In genomic region chr5:138155977-138156376, GRCh38 we compare ENCODE assay signal across 1 cellular context. TPM values are rescaled to one million over a fixed set of nuclear protein-coding genes. Genes with fewer than 3 reads are reported as not detected.
"Had no signal": no experiment of that assay in that cellular context is flagged by ENCODE, and none has a peak within 500 bp of the region (broad histone marks: within the 10 kb centered on the region; RNA-seq: fewer than 3 reads in every experiment).

No MANE protein-coding gene starts in this region.

RNA-seq across cellular contexts. Expression of gene NME5, which starts 16.7 kb away (rescaled TPM):
- total RNA-seq: colonic mucosa had no signal
